In the genomic region with DNA sequence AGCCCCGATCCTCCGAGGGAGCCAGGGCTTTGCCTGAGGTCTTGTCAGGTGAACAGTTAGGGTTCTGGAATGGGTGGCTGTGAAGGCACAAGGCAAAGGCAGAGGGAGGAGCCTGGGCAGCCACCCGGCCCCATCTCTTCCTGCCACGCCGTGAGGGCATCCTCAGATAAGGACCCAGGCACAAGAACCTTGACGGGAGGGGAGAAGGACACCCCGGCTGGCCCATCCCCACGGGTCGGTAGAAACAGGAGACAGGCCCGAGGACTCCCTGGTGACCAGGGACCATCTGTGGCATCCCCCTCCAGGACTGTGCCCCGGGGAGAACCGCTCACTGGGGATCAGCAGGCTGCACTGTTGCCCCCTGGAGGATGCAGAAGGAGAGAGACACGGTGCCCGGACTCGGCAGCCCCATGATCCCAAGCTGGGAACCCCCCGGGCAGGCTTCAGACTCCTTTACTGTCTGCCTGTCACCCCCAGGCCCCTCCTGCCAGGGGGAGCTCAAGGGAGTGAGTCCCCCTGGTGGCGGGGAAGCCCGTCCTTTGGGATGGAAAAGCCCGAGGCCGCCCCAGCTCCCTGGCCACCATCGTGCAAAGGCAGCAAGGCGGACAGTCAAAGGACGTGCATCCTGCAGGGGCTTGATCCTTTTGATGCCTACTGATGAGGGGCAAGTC, we compare ENCODE assay signal across 8 cellular contexts. TPM values are rescaled to one million over a fixed set of nuclear protein-coding genes. Genes with fewer than 3 reads are reported as not detected.
A peak's percentile ranks its signal among the peaks of the same experiment; 100 is the strongest.
DNase-seq lines count a peak whose midpoint lies in the region; ATAC-seq and TF ChIP-seq lines count a peak whose summit lies in the region.

No MANE protein-coding gene starts in this region.

- no peaks in the 10 kb centered on the region for H3K9me3 ChIP-seq in esophagus muscularis mucosa
- H3K9me3 ChIP-seq in osteoblast (ENCODE audit: low read depth, low read length), result no peaks in the 10 kb centered on the region

- H3K27ac ChIP-seq in esophagus muscularis mucosa (replicated peaks in 1 of 4), result no peak overlapping the region
- H3K27ac ChIP-seq in osteoblast (ENCODE audit: low read depth, low read length), result no peak overlapping the region

- peaks cover 9 to 21% (median 13%) of the 10 kb centered on the region in 4 donors for H3K4me1 ChIP-seq in esophagus muscularis mucosa
- no peaks in the 10 kb centered on the region for H3K4me1 ChIP-seq in osteoblast (ENCODE audit: insufficient read depth, low read length)

- ATAC-seq in GM19324 (IDR thresholded peaks at IDR 0.05; ENCODE audit: low FRiP score, unreplicated experiment), result peak; percentile 66

- WGBS in esophagus muscularis mucosa, result 44% methylated on average over 8 of the region's 23 CpGs

- POLR2A ChIA-PET in AG04449 (lab: Yijun Ruan, JAX), result no interaction called here

- TF ChIP-seq EP300 in Ishikawa (IDR thresholded peaks at IDR 0.05; ENCODE audit: borderline replicate concordance) (no peak), esophagus muscularis mucosa (IDR thresholded peaks at IDR 0.05) (no peak)

- intact Hi-C loops in esophagus muscularis mucosa (cut with DNase I), result no loop called here

- CTCF ChIA-PET in AG04449 (lab: Yijun Ruan, JAX), result interaction anchor here (0.7 to 1.9 kb wide), 15 partner anchors 9 to 213 kb away, joined by 3 to 12 read pairs (median 5); no protein-coding TSS in a partner anchor

- H4K20me1 ChIP-seq in osteoblast (ENCODE audit: insufficient read depth, low read length), result no peaks in the 10 kb centered on the region

- no peak for TF ChIP-seq POLR2A in esophagus muscularis mucosa (IDR thresholded peaks at IDR 0.05; ENCODE audit: low read depth)

- H3K79me2 ChIP-seq in osteoblast (ENCODE audit: insufficient read depth, low read length), result no peaks in the 10 kb centered on the region

- peak; percentile 36; the same call in 1 of the 2 replicates for TF ChIP-seq RAD21 in Ishikawa (IDR thresholded peaks at IDR 0.05; ENCODE audit: low read depth)

- peak; percentile 61 for TF ChIP-seq CTCF in AG04449 (IDR thresholded peaks at IDR 0.05; ENCODE audit: insufficient read depth, low read length, missing control alignments)
- TF ChIP-seq CTCF in esophagus muscularis mucosa (IDR thresholded peaks at IDR 0.05), result peak; percentile 20 to 41 (median 36)
- TF ChIP-seq CTCF in osteoblast (IDR thresholded peaks at IDR 0.05; ENCODE audit: extremely low read depth, low read depth, low read length), result peak; percentile 57

- H3K4me3 ChIP-seq in AG04449 (ENCODE audit: low read depth, low read length) (no peak overlapping the region), esophagus muscularis mucosa (peak overlapping the region in 1 of 4 donors; percentile 18), osteoblast (ENCODE audit: insufficient read depth, low read length) (no peak overlapping the region)

- H3K36me3 ChIP-seq in esophagus muscularis mucosa (no peaks in the 10 kb centered on the region), osteoblast (ENCODE audit: insufficient read depth, low read length) (no peaks in the 10 kb centered on the region)

- DNase-seq in AG04449 (ENCODE audit: low read depth, low spot score) (no peak), esophagus muscularis mucosa (ENCODE audit: extremely low spot score) (peak; percentile 86), osteoblast (ENCODE audit: insufficient read length, low spot score, missing footprints) (peak; percentile 94), NCI-H1436 treated with DMSO at 0.1 percent for 48 hours (lab: John Stamatoyannopoulos, UW) (no peak), NCI-H1930 (lab: John Stamatoyannopoulos, UW) (no peak)
- DNase-seq in activated CD4-positive, alpha-beta T cell treated with anti-CD3 and anti-CD28 coated beads, Interleukin-2, amount 50 U/mL, for 4 hours, result peak; percentile 33 to 34

- H3K27me3 ChIP-seq in esophagus muscularis mucosa (peaks cover 0 to 33% (median 2%) of the 10 kb centered on the region in 4 donors), osteoblast (ENCODE audit: insufficient read depth, low read length) (peaks cover 4% of the 10 kb centered on the region)

- H2AFZ ChIP-seq in osteoblast (ENCODE audit: low read length), result peak overlapping the region; percentile 51

- H3K4me2 ChIP-seq in osteoblast (ENCODE audit: insufficient read depth, low read length), result no peak overlapping the region

TF ChIP-seq in Ishikawa, 13 proteins besides CTCF, POLR2A, EP300 and RAD21:
- TF ChIP-seq, protein P1, sequence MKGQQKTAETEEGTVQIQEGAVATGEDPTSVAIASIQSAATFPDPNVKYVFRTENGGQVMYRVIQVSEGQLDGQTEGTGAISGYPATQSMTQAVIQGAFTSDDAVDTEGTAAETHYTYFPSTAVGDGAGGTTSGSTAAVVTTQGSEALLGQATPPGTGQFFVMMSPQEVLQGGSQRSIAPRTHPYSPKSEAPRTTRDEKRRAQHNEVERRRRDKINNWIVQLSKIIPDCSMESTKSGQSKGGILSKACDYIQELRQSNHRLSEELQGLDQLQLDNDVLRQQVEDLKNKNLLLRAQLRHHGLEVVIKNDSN (IDR thresholded peaks at IDR 0.05), result no peak
- TF ChIP-seq ZBTB7A (IDR thresholded peaks at IDR 0.05; ENCODE audit: low read depth) (no peak), NFIC (IDR thresholded peaks at IDR 0.05) (no peak)

RNA-seq across cellular contexts. Expression of a gene that starts 12.3 kb away (rescaled TPM):
- 10 to 100 TPM; 13.6 to 24.1 (median 15.3) TPM for total RNA-seq in esophagus muscularis mucosa
- total RNA-seq in osteoblast, result 0.29 and 0.72 TPM in 2 replicates

Comparison
In these comparisons a context has a peak if more than half of its experiments do, and no peak if none do; other contexts are left out.
1. DNase-seq: peak in activated CD4-positive, alpha-beta T cell treated with anti-CD3 and anti-CD28 coated beads, Interleukin-2, amount 50 U/mL, for 4 hours (2 of 2), esophagus muscularis mucosa (single experiment) and osteoblast (single experiment); none in AG04449 (single experiment), NCI-H1436 treated with DMSO at 0.1 percent for 48 hours (single experiment) and NCI-H1930 (0 of 2).
2. Peak in every context shown above with its lines, with median percentiles within 50 percentile points of each other: CTCF ChIP-seq.